Comparison of ENCODE assay signal across 1 cellular context in genomic region chr10:72308320-72308987, GRCh38.
A peak's percentile ranks its signal among the peaks of the same experiment; 100 is the strongest.
TF ChIP-seq lines count a peak whose summit lies in the region.

No MANE protein-coding gene starts in this region.

TF ChIP-seq in K562, 482 proteins besides CTCF, POLR2A, EP300 and RAD21 (continued from another document and continues in another):
- TF ChIP-seq, protein P1, sequence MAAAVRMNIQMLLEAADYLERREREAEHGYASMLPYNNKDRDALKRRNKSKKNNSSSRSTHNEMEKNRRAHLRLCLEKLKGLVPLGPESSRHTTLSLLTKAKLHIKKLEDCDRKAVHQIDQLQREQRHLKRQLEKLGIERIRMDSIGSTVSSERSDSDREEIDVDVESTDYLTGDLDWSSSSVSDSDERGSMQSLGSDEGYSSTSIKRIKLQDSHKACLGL (CRISPR knock-in tag; IDR thresholded peaks at IDR 0.05; ENCODE audit: borderline replicate concordance, poor library complexity, severe bottlenecking), result no peak
- TF ChIP-seq, protein P2, sequence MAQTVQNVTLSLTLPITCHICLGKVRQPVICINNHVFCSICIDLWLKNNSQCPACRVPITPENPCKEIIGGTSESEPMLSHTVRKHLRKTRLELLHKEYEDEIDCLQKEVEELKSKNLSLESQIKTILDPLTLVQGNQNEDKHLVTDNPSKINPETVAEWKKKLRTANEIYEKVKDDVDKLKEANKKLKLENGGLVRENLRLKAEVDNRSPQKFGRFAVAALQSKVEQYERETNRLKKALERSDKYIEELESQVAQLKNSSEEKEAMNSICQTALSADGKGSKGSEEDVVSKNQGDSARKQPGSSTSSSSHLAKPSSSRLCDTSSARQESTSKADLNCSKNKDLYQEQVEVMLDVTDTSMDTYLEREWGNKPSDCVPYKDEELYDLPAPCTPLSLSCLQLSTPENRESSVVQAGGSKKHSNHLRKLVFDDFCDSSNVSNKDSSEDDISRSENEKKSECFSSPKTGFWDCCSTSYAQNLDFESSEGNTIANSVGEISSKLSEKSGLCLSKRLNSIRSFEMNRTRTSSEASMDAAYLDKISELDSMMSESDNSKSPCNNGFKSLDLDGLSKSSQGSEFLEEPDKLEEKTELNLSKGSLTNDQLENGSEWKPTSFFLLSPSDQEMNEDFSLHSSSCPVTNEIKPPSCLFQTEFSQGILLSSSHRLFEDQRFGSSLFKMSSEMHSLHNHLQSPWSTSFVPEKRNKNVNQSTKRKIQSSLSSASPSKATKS (CRISPR knock-in tag; IDR thresholded peaks at IDR 0.05), result peak; percentile 33; the same call in 1 of the 2 replicates
- TF ChIP-seq, protein P3, sequence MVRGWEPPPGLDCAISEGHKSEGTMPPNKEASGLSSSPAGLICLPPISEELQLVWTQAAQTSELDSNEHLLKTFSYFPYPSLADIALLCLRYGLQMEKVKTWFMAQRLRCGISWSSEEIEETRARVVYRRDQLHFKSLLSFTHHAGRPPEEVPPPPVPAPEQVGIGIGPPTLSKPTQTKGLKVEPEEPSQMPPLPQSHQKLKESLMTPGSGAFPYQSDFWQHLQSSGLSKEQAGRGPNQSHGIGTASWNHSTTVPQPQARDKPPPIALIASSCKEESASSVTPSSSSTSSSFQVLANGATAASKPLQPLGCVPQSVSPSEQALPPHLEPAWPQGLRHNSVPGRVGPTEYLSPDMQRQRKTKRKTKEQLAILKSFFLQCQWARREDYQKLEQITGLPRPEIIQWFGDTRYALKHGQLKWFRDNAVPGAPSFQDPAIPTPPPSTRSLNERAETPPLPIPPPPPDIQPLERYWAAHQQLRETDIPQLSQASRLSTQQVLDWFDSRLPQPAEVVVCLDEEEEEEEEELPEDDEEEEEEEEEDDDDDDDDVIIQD (CRISPR knock-in tag; IDR thresholded peaks at IDR 0.05), result 0 out of 2 replicates have a peak, but pooled peaks have one; percentile 13
- TF ChIP-seq ZFPM2 (CRISPR knock-in tag; IDR thresholded peaks at IDR 0.05) (0 out of 2 replicates have a peak, but pooled peaks have one; percentile 75), HNRNPLL (IDR thresholded peaks at IDR 0.05; ENCODE audit: low read depth, low read length, poor library complexity, severe bottlenecking) (peak; percentile 21), FOXK2 (conservative IDR thresholded peaks at IDR 0.05 in 1 of 2, IDR thresholded peaks at IDR 0.05 in 1 of 2; ENCODE audit: low read depth in 2 of 2) (peak; percentile 31 to 33; a peak in 2 of 4 replicates), JUND (IDR thresholded peaks at IDR 0.05; ENCODE audit: borderline replicate concordance, low read depth, low read length) (peak; percentile 98), JUND (tag; IDR thresholded peaks at IDR 0.05; ENCODE audit: borderline replicate concordance, low read depth, low read length) (peak; percentile 98), JUN (IDR thresholded peaks at IDR 0.05; ENCODE audit: borderline replicate concordance, low read depth, low read length) (peak; percentile 96), JUN (CRISPR knock-in tag; IDR thresholded peaks at IDR 0.05; ENCODE audit: borderline replicate concordance) (0 out of 2 replicates have a peak, but pooled peaks have one; percentile 46), ARHGAP35 (IDR thresholded peaks at IDR 0.05; ENCODE audit: partially characterized antibody) (peak; percentile 92), PPARD (CRISPR knock-in tag; IDR thresholded peaks at IDR 0.05) (no peak), DACH1 (IDR thresholded peaks at IDR 0.05; ENCODE audit: partially characterized antibody) (no peak), MAFK (IDR thresholded peaks at IDR 0.05; ENCODE audit: low read length) (no peak; the same call in 1 of the 2 replicates), KLF6 (CRISPR knock-in tag; IDR thresholded peaks at IDR 0.05; ENCODE audit: borderline replicate concordance) (peak; percentile 66; the same call in 1 of the 2 replicates), NUFIP1 (IDR thresholded peaks at IDR 0.05; ENCODE audit: partially characterized antibody) (no peak), FOXK1 (CRISPR knock-in tag; IDR thresholded peaks at IDR 0.05; ENCODE audit: borderline replicate concordance) (no peak), ETS2 (tag; IDR thresholded peaks at IDR 0.05; ENCODE audit: borderline replicate concordance, poor library complexity, severe bottlenecking) (no peak), ZBTB8A (IDR thresholded peaks at IDR 0.05; ENCODE audit: partially characterized antibody) (no peak), ZNF436 (CRISPR knock-in tag; IDR thresholded peaks at IDR 0.05) (no peak), ZC3H4 (CRISPR knock-in tag; IDR thresholded peaks at IDR 0.05; ENCODE audit: borderline replicate concordance) (no peak), THRB (CRISPR knock-in tag; conservative IDR thresholded peaks at IDR 0.05) (no peak), MYBL2 (IDR thresholded peaks at IDR 0.05; ENCODE audit: low read depth) (no peak), MYBL2 (CRISPR knock-in tag; IDR thresholded peaks at IDR 0.05; ENCODE audit: borderline replicate concordance) (no peak), ZNF778 (CRISPR knock-in tag; IDR thresholded peaks at IDR 0.05) (no peak), ZNF121 (CRISPR knock-in tag; conservative IDR thresholded peaks at IDR 0.05) (no peak), HDAC1 (IDR thresholded peaks at IDR 0.05) (peak in 1 of 2 experiments; percentile 87; a peak in 2 of 4 replicates), MEIS2 (IDR thresholded peaks at IDR 0.05; ENCODE audit: partially characterized antibody) (peak; percentile 60), MAFF (IDR thresholded peaks at IDR 0.05; ENCODE audit: low read length) (no peak), CHD4 (IDR thresholded peaks at IDR 0.05; ENCODE audit: insufficient read depth, insufficient replicate concordance, low read depth, low read length, poor library complexity, severe bottlenecking) (peak; percentile 29), RBBP5 (IDR thresholded peaks at IDR 0.05; ENCODE audit: borderline replicate concordance, insufficient read depth, low read length, poor library complexity, severe bottlenecking) (peak; percentile 54), POLR2AphosphoS5 (IDR thresholded peaks at IDR 0.05; ENCODE audit: control insufficient read depth, insufficient read depth, low read depth, low read length) (peak; percentile 54), FOSL1 (tag; conservative IDR thresholded peaks at IDR 0.05) (peak; percentile 99), ASH1L (IDR thresholded peaks at IDR 0.05; ENCODE audit: borderline replicate concordance, low read depth, partially characterized antibody) (no peak), RBM15 (IDR thresholded peaks at IDR 0.05; ENCODE audit: insufficient read depth, low read length) (no peak), STAT5B (CRISPR knock-in tag; IDR thresholded peaks at IDR 0.05) (no peak), ESRRB (CRISPR knock-in tag; IDR thresholded peaks at IDR 0.05; ENCODE audit: borderline replicate concordance) (no peak), PHB2 (IDR thresholded peaks at IDR 0.05; ENCODE audit: low read depth) (0 out of 2 replicates have a peak, but pooled peaks have one; percentile 8), SRSF9 (IDR thresholded peaks at IDR 0.05; ENCODE audit: borderline replicate concordance, low read depth, low read length) (no peak), MEF2D (tag; conservative IDR thresholded peaks at IDR 0.05; ENCODE audit: low read depth) (peak; percentile 43; the same call in 1 of the 2 replicates), TOE1 (IDR thresholded peaks at IDR 0.05; ENCODE audit: borderline replicate concordance) (peak; percentile 90), TOE1 (CRISPR knock-in tag; IDR thresholded peaks at IDR 0.05; ENCODE audit: borderline replicate concordance, low read depth) (no peak), RFX5 (IDR thresholded peaks at IDR 0.05; ENCODE audit: low read depth, low read length) (no peak), ILK (tag; IDR thresholded peaks at IDR 0.05; ENCODE audit: borderline replicate concordance, low read depth) (no peak), HOXB6 (CRISPR knock-in tag; IDR thresholded peaks at IDR 0.05; ENCODE audit: borderline replicate concordance) (no peak), SAP30 (IDR thresholded peaks at IDR 0.05; ENCODE audit: borderline replicate concordance, insufficient read depth, low read depth, low read length, poor library complexity, severe bottlenecking) (no peak), FOS (IDR thresholded peaks at IDR 0.05; ENCODE audit: extremely low read depth, insufficient read length) (peak; percentile 65), HDAC2 (IDR thresholded peaks at IDR 0.05) (peak; percentile 97), NR2F6 (CRISPR knock-in tag; IDR thresholded peaks at IDR 0.05) (no peak)
- TF ChIP-seq, protein P4, sequence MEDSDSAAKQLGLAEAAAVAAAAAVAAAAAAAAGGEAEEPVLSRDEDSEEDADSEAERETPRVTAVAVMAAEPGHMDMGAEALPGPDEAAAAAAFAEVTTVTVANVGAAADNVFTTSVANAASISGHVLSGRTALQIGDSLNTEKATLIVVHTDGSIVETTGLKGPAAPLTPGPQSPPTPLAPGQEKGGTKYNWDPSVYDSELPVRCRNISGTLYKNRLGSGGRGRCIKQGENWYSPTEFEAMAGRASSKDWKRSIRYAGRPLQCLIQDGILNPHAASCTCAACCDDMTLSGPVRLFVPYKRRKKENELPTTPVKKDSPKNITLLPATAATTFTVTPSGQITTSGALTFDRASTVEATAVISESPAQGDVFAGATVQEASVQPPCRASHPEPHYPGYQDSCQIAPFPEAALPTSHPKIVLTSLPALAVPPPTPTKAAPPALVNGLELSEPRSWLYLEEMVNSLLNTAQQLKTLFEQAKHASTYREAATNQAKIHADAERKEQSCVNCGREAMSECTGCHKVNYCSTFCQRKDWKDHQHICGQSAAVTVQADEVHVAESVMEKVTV (CRISPR knock-in tag; IDR thresholded peaks at IDR 0.05), result no peak
- TF ChIP-seq, protein P5, sequence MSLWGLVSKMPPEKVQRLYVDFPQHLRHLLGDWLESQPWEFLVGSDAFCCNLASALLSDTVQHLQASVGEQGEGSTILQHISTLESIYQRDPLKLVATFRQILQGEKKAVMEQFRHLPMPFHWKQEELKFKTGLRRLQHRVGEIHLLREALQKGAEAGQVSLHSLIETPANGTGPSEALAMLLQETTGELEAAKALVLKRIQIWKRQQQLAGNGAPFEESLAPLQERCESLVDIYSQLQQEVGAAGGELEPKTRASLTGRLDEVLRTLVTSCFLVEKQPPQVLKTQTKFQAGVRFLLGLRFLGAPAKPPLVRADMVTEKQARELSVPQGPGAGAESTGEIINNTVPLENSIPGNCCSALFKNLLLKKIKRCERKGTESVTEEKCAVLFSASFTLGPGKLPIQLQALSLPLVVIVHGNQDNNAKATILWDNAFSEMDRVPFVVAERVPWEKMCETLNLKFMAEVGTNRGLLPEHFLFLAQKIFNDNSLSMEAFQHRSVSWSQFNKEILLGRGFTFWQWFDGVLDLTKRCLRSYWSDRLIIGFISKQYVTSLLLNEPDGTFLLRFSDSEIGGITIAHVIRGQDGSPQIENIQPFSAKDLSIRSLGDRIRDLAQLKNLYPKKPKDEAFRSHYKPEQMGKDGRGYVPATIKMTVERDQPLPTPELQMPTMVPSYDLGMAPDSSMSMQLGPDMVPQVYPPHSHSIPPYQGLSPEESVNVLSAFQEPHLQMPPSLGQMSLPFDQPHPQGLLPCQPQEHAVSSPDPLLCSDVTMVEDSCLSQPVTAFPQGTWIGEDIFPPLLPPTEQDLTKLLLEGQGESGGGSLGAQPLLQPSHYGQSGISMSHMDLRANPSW (CRISPR knock-in tag; IDR thresholded peaks at IDR 0.05), result 0 out of 2 replicates have a peak, but pooled peaks have one; percentile 37
- TF ChIP-seq, protein P6, sequence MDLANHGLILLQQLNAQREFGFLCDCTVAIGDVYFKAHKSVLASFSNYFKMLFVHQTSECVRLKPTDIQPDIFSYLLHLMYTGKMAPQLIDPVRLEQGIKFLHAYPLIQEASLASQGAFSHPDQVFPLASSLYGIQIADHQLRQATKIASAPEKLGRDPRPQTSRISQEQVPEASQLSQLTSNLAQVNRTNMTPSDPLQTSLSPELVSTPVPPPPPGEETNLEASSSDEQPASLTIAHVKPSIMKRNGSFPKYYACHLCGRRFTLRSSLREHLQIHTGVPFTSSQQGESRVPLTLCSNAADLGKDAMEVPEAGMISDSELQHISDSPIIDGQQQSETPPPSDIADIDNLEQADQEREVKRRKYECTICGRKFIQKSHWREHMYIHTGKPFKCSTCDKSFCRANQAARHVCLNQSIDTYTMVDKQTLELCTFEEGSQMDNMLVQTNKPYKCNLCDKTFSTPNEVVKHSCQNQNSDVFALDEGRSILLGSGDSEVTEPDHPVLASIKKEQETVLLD (IDR thresholded peaks at IDR 0.05), result peak; percentile 76; the same call in 1 of the 2 replicates
- TF ChIP-seq, protein P7, sequence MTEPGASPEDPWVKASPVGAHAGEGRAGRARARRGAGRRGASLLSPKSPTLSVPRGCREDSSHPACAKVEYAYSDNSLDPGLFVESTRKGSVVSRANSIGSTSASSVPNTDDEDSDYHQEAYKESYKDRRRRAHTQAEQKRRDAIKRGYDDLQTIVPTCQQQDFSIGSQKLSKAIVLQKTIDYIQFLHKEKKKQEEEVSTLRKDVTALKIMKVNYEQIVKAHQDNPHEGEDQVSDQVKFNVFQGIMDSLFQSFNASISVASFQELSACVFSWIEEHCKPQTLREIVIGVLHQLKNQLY (CRISPR knock-in tag; conservative IDR thresholded peaks at IDR 0.05), result no peak
- TF ChIP-seq, protein P8, sequence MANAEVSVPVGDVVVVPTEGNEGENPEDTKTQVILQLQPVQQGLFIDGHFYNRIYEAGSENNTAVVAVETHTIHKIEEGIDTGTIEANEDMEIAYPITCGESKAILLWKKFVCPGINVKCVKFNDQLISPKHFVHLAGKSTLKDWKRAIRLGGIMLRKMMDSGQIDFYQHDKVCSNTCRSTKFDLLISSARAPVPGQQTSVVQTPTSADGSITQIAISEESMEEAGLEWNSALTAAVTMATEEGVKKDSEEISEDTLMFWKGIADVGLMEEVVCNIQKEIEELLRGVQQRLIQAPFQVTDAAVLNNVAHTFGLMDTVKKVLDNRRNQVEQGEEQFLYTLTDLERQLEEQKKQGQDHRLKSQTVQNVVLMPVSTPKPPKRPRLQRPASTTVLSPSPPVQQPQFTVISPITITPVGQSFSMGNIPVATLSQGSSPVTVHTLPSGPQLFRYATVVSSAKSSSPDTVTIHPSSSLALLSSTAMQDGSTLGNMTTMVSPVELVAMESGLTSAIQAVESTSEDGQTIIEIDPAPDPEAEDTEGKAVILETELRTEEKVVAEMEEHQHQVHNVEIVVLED (CRISPR knock-in tag; IDR thresholded peaks at IDR 0.05), result peak; percentile 16
